In genomic region chr1:52365091-52365745, GRCh38 we compare ENCODE assay signal across 8 cellular contexts. TPM values are rescaled to one million over a fixed set of nuclear protein-coding genes. Genes with fewer than 3 reads are reported as not detected.
A peak's percentile ranks its signal among the peaks of the same experiment; 100 is the strongest.
DNase-seq lines count a peak whose midpoint lies in the region; ATAC-seq and TF ChIP-seq lines count a peak whose summit lies in the region.

No MANE protein-coding gene starts in this region.

- peaks cover 0 to 2% of the 10 kb centered on the region in 2 donors for H3K9me3 ChIP-seq in esophagus (ENCODE audit: control insufficient read depth in 2 of 2, insufficient read depth in 1 of 2, low read depth in 1 of 2, low read length in 1 of 2)
- H3K9me3 ChIP-seq in mucosa of stomach (ENCODE audit: control insufficient read depth, low read length): no peaks in the 10 kb centered on the region
- H3K9me3 ChIP-seq in upper lobe of right lung: no peaks in the 10 kb centered on the region

- intact Hi-C loops in upper lobe of right lung (cut with DNase I): no loop called here

- H3K36me3 ChIP-seq in esophagus (ENCODE audit: control insufficient read depth in 2 of 2, insufficient read depth in 2 of 2, low read length in 1 of 2) (peaks cover 9 to 18% of the 10 kb centered on the region in 2 donors), mucosa of stomach (ENCODE audit: control insufficient read depth, insufficient read depth, low read length) (peaks cover 20% of the 10 kb centered on the region), upper lobe of right lung (peaks cover 36% of the 10 kb centered on the region)

- H3K27me3 ChIP-seq in esophagus (ENCODE audit: control insufficient read depth in 1 of 2, insufficient read depth in 2 of 2, low read length in 2 of 2) (no peaks in the 10 kb centered on the region), mucosa of stomach (ENCODE audit: control insufficient read depth, insufficient read depth, low read length) (no peaks in the 10 kb centered on the region), upper lobe of right lung (no peaks in the 10 kb centered on the region)

- TF ChIP-seq CTCF in VCaP (conservative IDR thresholded peaks at IDR 0.05) (no peak), upper lobe of right lung (IDR thresholded peaks at IDR 0.05) (no peak)

- DNase-seq in NCI-H1092 treated with DMSO at 0.1 percent for 48 hours (lab: John Stamatoyannopoulos, UW) (peak; percentile 22), NCI-H1092 (lab: John Stamatoyannopoulos, UW) (no peak), HS-5 (ENCODE audit: low read depth) (peak; percentile 58), upper lobe of right lung (peak; percentile 87), SKM-1 treated with dmso at 0.1 percent for 144 hours (lab: John Stamatoyannopoulos, UW; ENCODE audit: unreplicated experiment) (no peak)

- peak overlapping the region; percentile 93 for H3K9ac ChIP-seq in mucosa of stomach (ENCODE audit: low read length)

- H3K4me1 ChIP-seq in esophagus (ENCODE audit: control insufficient read depth in 2 of 2, insufficient read depth in 2 of 2, low read length in 1 of 2): peaks cover 0 to 6% of the 10 kb centered on the region in 2 donors
- peaks cover 14% of the 10 kb centered on the region for H3K4me1 ChIP-seq in mucosa of stomach (ENCODE audit: control insufficient read depth, insufficient read depth, low read length)
- H3K4me1 ChIP-seq in upper lobe of right lung: peaks cover 18% of the 10 kb centered on the region

- WGBS in esophagus, 2 donors: 7 to 8% methylated on average over 22 of the region's 22 CpGs

- H3K4me3 ChIP-seq in esophagus (ENCODE audit: low read depth in 1 of 2, low read length in 2 of 2) (peak overlapping the region; percentile 77 to 84), mucosa of stomach (ENCODE audit: low read length) (peak overlapping the region; percentile 77), upper lobe of right lung (peak overlapping the region; percentile 92)

- peak overlapping the region; percentile 89 for H3K27ac ChIP-seq in VCaP
- H3K27ac ChIP-seq in esophagus (ENCODE audit: low read depth in 2 of 2, low read length in 1 of 2): peak overlapping the region; percentile 96 to 97
- peak overlapping the region; percentile 97 for H3K27ac ChIP-seq in upper lobe of right lung

- peak; percentile 47 for ATAC-seq in upper lobe of right lung

RNA-seq across cellular contexts. Expression of gene CC2D1B, which starts 0.8 kb away (rescaled TPM):
- 10 to 100 TPM; 12.5 to 16.5 TPM for polyA plus RNA-seq in esophagus
- 52.5 TPM for total RNA-seq in upper lobe of right lung

RNA-seq across cellular contexts. Expression of gene ORC1, which starts 39.0 kb away (rescaled TPM):
- polyA plus RNA-seq in esophagus: 1 to 10 TPM in 1 of 2 donors, under 1 TPM in 1; 0.96 to 3.6 TPM
- 0.43 TPM for total RNA-seq in upper lobe of right lung

RNA-seq across cellular contexts. Expression of gene PRPF38A, which starts 39.2 kb away (rescaled TPM):
- polyA plus RNA-seq in esophagus: 10 to 100 TPM; 10.4 to 21.5 TPM
- total RNA-seq in upper lobe of right lung: 38.2 TPM

Comparison
In these comparisons a context has a peak if more than half of its experiments do, and no peak if none do; other contexts are left out.
1. DNase-seq: peak in NCI-H1092 treated with DMSO at 0.1 percent for 48 hours (single experiment), HS-5 (single experiment) and upper lobe of right lung (single experiment); none in NCI-H1092 (single experiment) and SKM-1 treated with dmso at 0.1 percent for 144 hours (single experiment).
2. Peak in every context shown above with its lines, with median percentiles within 50 percentile points of each other: H3K27ac ChIP-seq and H3K4me3 ChIP-seq.